Comparison of ENCODE assay signal across 27 cellular contexts in the genomic region with DNA sequence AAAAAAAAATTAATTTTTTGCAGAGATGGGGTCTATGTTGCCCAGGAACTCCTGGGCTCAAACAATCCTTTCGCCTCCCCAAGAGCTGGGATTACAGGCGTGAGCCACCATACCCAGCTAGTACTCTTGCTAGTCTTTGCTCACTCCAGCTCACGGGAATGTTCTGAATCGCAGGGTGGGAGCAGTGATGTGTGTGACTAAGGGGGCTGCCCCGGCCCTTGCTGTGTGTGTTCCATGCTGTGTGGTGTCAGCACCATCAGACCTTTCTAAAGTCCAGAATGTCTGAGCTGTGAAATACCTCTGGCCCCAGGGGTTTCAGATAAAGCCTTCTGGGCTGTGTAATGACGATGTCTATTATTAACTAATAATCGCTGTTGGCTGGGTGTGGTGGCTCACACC. TPM values are rescaled to one million over a fixed set of nuclear protein-coding genes. Genes with fewer than 3 reads are reported as not detected.
DNase-seq lines count a peak whose midpoint lies in the region; ATAC-seq, FAIRE-seq and TF ChIP-seq lines count a peak whose summit lies in the region.
"Had no signal": no experiment of that assay in that cellular context is flagged by ENCODE, and none has a peak within 500 bp of the region (broad histone marks: within the 10 kb centered on the region; RNA-seq: fewer than 3 reads in every experiment).

No MANE protein-coding gene starts in this region.

- no peak overlapping the region for H2AK5ac ChIP-seq in H1 (ENCODE audit: low read depth, low read length)

- H3K9me2 ChIP-seq in Karpas-422 (replicated peaks; ENCODE audit: insufficient read depth, low read length), result no peaks in the 10 kb centered on the region

- H3K36me3 ChIP-seq in Karpas-422 (ENCODE audit: insufficient read depth, low read length) (peaks cover 13% of the 10 kb centered on the region), H1 (ENCODE audit: control insufficient read depth in 2 of 4, insufficient read depth in 4 of 4, low read length in 3 of 4) (peaks cover 4 to 18% (median 9%) of the 10 kb centered on the region in 4 experiments; a peak in 6 of 8 replicates)

- peaks cover 22% of the 10 kb centered on the region for H4K20me1 ChIP-seq in Karpas-422 (ENCODE audit: insufficient read depth, low read depth, low read length)
- H4K20me1 ChIP-seq in H1 (replicated peaks in 1 of 2; ENCODE audit: control insufficient read depth in 1 of 2, insufficient read depth in 2 of 2, low read length in 2 of 2), result peaks cover 23 to 25% of the 10 kb centered on the region in 2 experiments

- no peaks in the 10 kb centered on the region for H3K79me1 ChIP-seq in H1 (ENCODE audit: low read depth, low read length)

- H3K14ac ChIP-seq in H1 (ENCODE audit: insufficient read length), result no peak overlapping the region

- H2BK120ac ChIP-seq in H1 (replicated peaks; ENCODE audit: low read depth, low read length), result no peak overlapping the region

- no peak overlapping the region for H3K18ac ChIP-seq in H1 (ENCODE audit: extremely low read depth, low read length)

- H3K79me2 ChIP-seq in Karpas-422 (ENCODE audit: low read length), result no peaks in the 10 kb centered on the region
- no peaks in the 10 kb centered on the region for H3K79me2 ChIP-seq in H1 (ENCODE audit: control insufficient read depth in 1 of 2, insufficient read depth in 2 of 2, low read length in 2 of 2)

- H2BK5ac ChIP-seq in H1 (ENCODE audit: low read depth, low read length), result no peak overlapping the region

- no peak overlapping the region for H3K4me3 ChIP-seq in A549
- H3K4me3 ChIP-seq in Karpas-422 (ENCODE audit: low read length), result no peak overlapping the region
- no peak overlapping the region for H3K4me3 ChIP-seq in H1 (ENCODE audit: extremely low read depth in 1 of 4, insufficient read depth in 2 of 4, low read depth in 3 of 4, low read length in 4 of 4)
- H3K4me3 ChIP-seq: GM23338, HAP-1, MG63, SK-N-MC had no signal

- no peak for TF ChIP-seq RAD21 in A549 (conservative IDR thresholded peaks at IDR 0.05 in 1 of 2, IDR thresholded peaks at IDR 0.05 in 1 of 2)
- TF ChIP-seq RAD21 in H1 (IDR thresholded peaks at IDR 0.05 in 1 of 2, conservative IDR thresholded peaks at IDR 0.05 in 1 of 2; ENCODE audit: low read depth in 2 of 2, low read length in 2 of 2), result no peak

- CTCF ChIA-PET in A549 (lab: Yijun Ruan, JAX) (interaction anchor here (0.6 to 11.9 kb wide), 10 partner anchors 9 to 304 kb away, joined by 3 to 121 read pairs (median 4); a partner anchor contains a TSS), H1 (lab: Charles Lee; ENCODE audit: partially characterized antibody) (interaction anchor here (0.8 to 3.2 kb wide), 6 partner anchors 9 to 133 kb away, joined by 3 to 12 read pairs (median 3); no protein-coding TSS in a partner anchor)

- H2BK12ac ChIP-seq in H1 (ENCODE audit: low read depth, low read length), result no peak overlapping the region

- H2AFZ ChIP-seq in Karpas-422 (ENCODE audit: low read length) (no peak overlapping the region), H1 (ENCODE audit: low read length) (no peak overlapping the region)
- H2AFZ ChIP-seq: GM23338 had no signal

- no peak overlapping the region for H4K91ac ChIP-seq in H1 (replicated peaks; ENCODE audit: insufficient read length, low read length)

- H4K8ac ChIP-seq in H1 (ENCODE audit: extremely low read depth, insufficient read depth, low read length), result no peak overlapping the region

- peak in 1 of 2 experiments; percentile 0; a peak in 1 of 6 replicates for ATAC-seq in A549
- ATAC-seq: GM23338, Panc1, T-helper 17 cell had no signal

- FAIRE-seq in A549 (lab: Jason Lieb, UNC), result no peak
- no peak for FAIRE-seq in H1 (lab: Jason Lieb, UNC)
- FAIRE-seq: GM18507 had no signal

- no peak overlapping the region for H4K5ac ChIP-seq in H1 (ENCODE audit: insufficient read length, low read depth, low read length)

- no peak for TF ChIP-seq POLR2A in A549 (IDR thresholded peaks at IDR 0.05; ENCODE audit: low read length)
- TF ChIP-seq POLR2A in H1 (IDR thresholded peaks at IDR 0.05; ENCODE audit: control extremely low read depth in 1 of 2, low read depth in 2 of 2, low read length in 2 of 2), result no peak; a peak in 1 of 3 replicates

- no peak overlapping the region for H3K23ac ChIP-seq in H1 (ENCODE audit: insufficient read length)

- 83% methylated on average over 7 of the region's 7 CpGs for WGBS in A549 (ENCODE audit: missing lambda C conversion rate)
- 89% methylated on average over 7 of the region's 7 CpGs; no CpG with 5 or more reads in 1 of the 2 experiments for WGBS in H1 (ENCODE audit: extremely low coverage in 1 of 2, insufficient coverage in 1 of 2, insufficient read length in 1 of 2, insufficient replicate concordance in 2 of 2, low coverage in 1 of 2, low lambda C conversion rate in 2 of 2, missing lambda C conversion rate in 1 of 2), 2 experiments

- no peak overlapping the region for H2BK15ac ChIP-seq in H1 (ENCODE audit: low read length)

- DNase-seq in A549 (ENCODE audit: low read depth in 1 of 2, low spot score in 1 of 2) (no peak), Karpas-422 (peak; percentile 53), H1 (ENCODE audit: low read depth in 1 of 2, low spot score in 2 of 2) (no peak), SK-N-DZ (ENCODE audit: low spot score) (no peak), COLO829 (ENCODE audit: low spot score) (no peak), head of caudate nucleus (no peak)
- DNase-seq: ACHN, BE2C, GF-D8, HFFc6, KBM-7, MG63, NCI-H1105 treated with DMSO at 0.1 percent for 48 hours, NCI-H146, NCI-H1930, NCI-H2107, NCI-H446 treated with DMSO at 0.1 percent for 48 hours, NCI-H526, SHP77 treated with DMSO at 0.1 percent for 48 hours, T-helper 17 cell had no signal

- H3K9me3 ChIP-seq in A549, result no peaks in the 10 kb centered on the region
- no peaks in the 10 kb centered on the region for H3K9me3 ChIP-seq in Karpas-422 (ENCODE audit: low read length)
- H3K9me3 ChIP-seq in H1 (ENCODE audit: insufficient read depth in 2 of 2, low read depth in 1 of 2, low read length in 1 of 2), result no peaks in the 10 kb centered on the region
- H3K9me3 ChIP-seq: BE2C, HAP-1, MG63 had no signal

- H3K9ac ChIP-seq in Karpas-422 (ENCODE audit: low read length), result no peak overlapping the region
- no peak overlapping the region for H3K9ac ChIP-seq in H1 (replicated peaks in 1 of 4; ENCODE audit: extremely low read depth in 1 of 4, low read depth in 3 of 4, low read length in 3 of 4)

- H3K4me2 ChIP-seq in A549 (no peak overlapping the region), Karpas-422 (ENCODE audit: low read depth, low read length, poor library complexity, severe bottlenecking) (no peak overlapping the region), H1 (ENCODE audit: insufficient read depth in 1 of 2, low read depth in 2 of 2, low read length in 2 of 2) (no peak overlapping the region)
- H3K4me2 ChIP-seq: GM23338 had no signal

- no peaks in the 10 kb centered on the region; the same call in 1 of the 2 replicates for H3K23me2 ChIP-seq in H1 (ENCODE audit: low read depth, low read length)

- TF ChIP-seq CTCF in 22Rv1 (IDR thresholded peaks at IDR 0.05) (no peak), A549 (IDR thresholded peaks at IDR 0.05) (no peak), H1 (IDR thresholded peaks at IDR 0.05; ENCODE audit: control extremely low read depth in 1 of 3, insufficient read depth in 1 of 3, low read depth in 1 of 3, low read length in 3 of 3) (no peak)

- TF ChIP-seq EP300 in A549 (IDR thresholded peaks at IDR 0.05) (no peak), H1 (IDR thresholded peaks at IDR 0.05; ENCODE audit: borderline replicate concordance in 1 of 2, low read depth in 2 of 2, low read length in 2 of 2) (no peak)

- POLR2A ChIA-PET in A549 (lab: Yijun Ruan, JAX) (interaction anchor here (0.7 to 1.0 kb wide), 3 partner anchors 11 to 68 kb away, joined by 3 to 4 read pairs (median 4); no protein-coding TSS in a partner anchor), H1 (lab: Charles Lee; ENCODE audit: partially characterized antibody) (interaction anchor here (0.6 to 15.0 kb wide), 17 partner anchors 10 to 306 kb away, joined by 3 to 275 read pairs (median 5); a partner anchor contains a TSS)

- H3K4me1 ChIP-seq in A549, result peaks cover 9% of the 10 kb centered on the region; the same call in 2 of the 3 replicates
- 0 out of 2 replicates have a peak, but pooled peaks cover 3% of the 10 kb centered on the region for H3K4me1 ChIP-seq in Karpas-422 (ENCODE audit: low read length)
- H3K4me1 ChIP-seq in H1 (replicated peaks in 1 of 4; ENCODE audit: control insufficient read depth in 3 of 4, insufficient read depth in 4 of 4, low read length in 3 of 4), result peaks cover 0 to 14% (median 6%) of the 10 kb centered on the region in 4 experiments; a peak in 5 of 7 replicates
- H3K4me1 ChIP-seq: HAP-1 had no signal

- H3K27ac ChIP-seq in 22Rv1, result peak overlapping the region; percentile 98
- H3K27ac ChIP-seq in A549, result no peak overlapping the region
- H3K27ac ChIP-seq in Karpas-422 (ENCODE audit: low read length), result no peak overlapping the region
- no peak overlapping the region for H3K27ac ChIP-seq in H1 (ENCODE audit: low read depth, low read length)
- H3K27ac ChIP-seq: RWPE1, SK-N-MC had no signal

- H3K4ac ChIP-seq in H1 (replicated peaks; ENCODE audit: insufficient read length, low read depth, low read length), result no peak overlapping the region

- H2BK20ac ChIP-seq in H1 (ENCODE audit: low read length), result no peak overlapping the region

- H3K27me3 ChIP-seq in Karpas-422 (ENCODE audit: low read length), result no peaks in the 10 kb centered on the region
- H3K27me3 ChIP-seq in H1 (replicated peaks in 1 of 4; ENCODE audit: control insufficient read depth in 3 of 4, extremely low read depth in 1 of 4, insufficient read depth in 3 of 4, low read length in 3 of 4), result no peaks in the 10 kb centered on the region; a peak in 1 of 7 replicates
- H3K27me3 ChIP-seq: BE2C, MG63 had no signal

- H3K56ac ChIP-seq in H1 (replicated peaks; ENCODE audit: insufficient read length, low read depth, low read length), result no peak overlapping the region

- intact Hi-C loops in head of caudate nucleus (cut with DNase I), result no loop called here

RNA-seq across cellular contexts. Expression of a gene that starts 2.6 kb away (rescaled TPM):
- polyA plus RNA-seq in A549 (2011; rRNA removed) (not detected in 2 replicates), A549 (2017; fragmentation: RNase III; extraction: RNeasy Plus Mini Kit Qiagen cat#74134 plus additional on column Dnase treatment) (not detected in 3 replicates), H1 (2011; rRNA removed) (not detected in 2 replicates)
- not detected in 2 replicates for polyA plus RNA-seq in A549 (2012; cell fraction: cytosol; rRNA removed)
- not detected in 2 replicates for polyA plus RNA-seq in A549 (2012; cell fraction: nucleus; rRNA removed)
- polyA minus RNA-seq in A549 (2011; rRNA and poly(A)+ RNA removed), result not detected in 2 replicates
- total RNA-seq in Karpas-422 (2014; rRNA removed; shearing (Covaris generic); ENCODE audit: low replicate concordance), result not detected in 2 replicates
- total RNA-seq in H1 (2021; fragmentation: NEBNext Ultra II Directional; extraction: Animal tissue kit (Norgen Biotek cat#: 25700)), result not detected in 2 replicates
- not detected for polyA plus RNA-seq in H1 (2011; cell fraction: cytosol; rRNA removed)
- not detected for polyA plus RNA-seq in H1 (2011; cell fraction: nucleus; rRNA removed)
- not detected in 4 replicates for polyA plus RNA-seq in H1 (2012, experiment 1 of 2)
- polyA plus RNA-seq in H1 (2012, experiment 2 of 2), result not detected
- not detected for polyA plus RNA-seq in H1 (2013, experiment 1 of 2)
- polyA plus RNA-seq in H1 (2013, experiment 2 of 2), result not detected
- polyA minus RNA-seq in H1 (2011; rRNA and poly(A)+ RNA removed), result not detected in 2 replicates
- not detected for polyA minus RNA-seq in H1 (2011; cell fraction: cytosol; rRNA and poly(A)+ RNA removed)
- not detected for polyA minus RNA-seq in H1 (2011; cell fraction: nucleus; rRNA and poly(A)+ RNA removed)
- not detected in 2 replicates for polyA plus RNA-seq in SK-N-DZ (2014; cell fraction: cytosol; rRNA removed)
- not detected in 2 replicates for polyA plus RNA-seq in SK-N-DZ (2014; cell fraction: nucleus; rRNA removed)
- total RNA-seq: GM23338, HFFc6, T-helper 17 cell had no signal
- polyA plus RNA-seq: GM23338 had no signal

RNA-seq across cellular contexts. Expression of a gene that starts 22.6 kb away (rescaled TPM):
- polyA plus RNA-seq in A549 (2011; rRNA removed), result not detected in 2 replicates
- polyA plus RNA-seq in A549 (2012; cell fraction: cytosol; rRNA removed), result not detected in 2 replicates
- not detected in 2 replicates for polyA plus RNA-seq in A549 (2012; cell fraction: nucleus; rRNA removed)
- not detected in 3 replicates for polyA plus RNA-seq in A549 (2017; fragmentation: RNase III; extraction: RNeasy Plus Mini Kit Qiagen cat#74134 plus additional on column Dnase treatment)
- not detected in 2 replicates for polyA minus RNA-seq in A549 (2011; rRNA and poly(A)+ RNA removed)
- total RNA-seq in Karpas-422 (2014; rRNA removed; shearing (Covaris generic); ENCODE audit: low replicate concordance), result not detected in 2 replicates
- not detected in 2 replicates for total RNA-seq in H1 (2021; fragmentation: NEBNext Ultra II Directional; extraction: Animal tissue kit (Norgen Biotek cat#: 25700))
- not detected in 2 replicates for polyA plus RNA-seq in H1 (2011; rRNA removed)
- polyA plus RNA-seq in H1 (2011; cell fraction: cytosol; rRNA removed), result not detected
- not detected for polyA plus RNA-seq in H1 (2011; cell fraction: nucleus; rRNA removed)
- polyA plus RNA-seq in H1 (2012, experiment 1 of 2), result not detected in 4 replicates
- not detected for polyA plus RNA-seq in H1 (2012, experiment 2 of 2)
- not detected for polyA plus RNA-seq in H1 (2013, experiment 1 of 2)
- polyA plus RNA-seq in H1 (2013, experiment 2 of 2), result not detected
- not detected in 2 replicates for polyA minus RNA-seq in H1 (2011; rRNA and poly(A)+ RNA removed)
- not detected for polyA minus RNA-seq in H1 (2011; cell fraction: cytosol; rRNA and poly(A)+ RNA removed)
- not detected for polyA minus RNA-seq in H1 (2011; cell fraction: nucleus; rRNA and poly(A)+ RNA removed)
- polyA plus RNA-seq in SK-N-DZ (2014; cell fraction: cytosol; rRNA removed), result not detected in 2 replicates
- not detected in 2 replicates for polyA plus RNA-seq in SK-N-DZ (2014; cell fraction: nucleus; rRNA removed)
- total RNA-seq: GM23338, HFFc6, T-helper 17 cell had no signal
- polyA plus RNA-seq: GM23338 had no signal

RNA-seq across cellular contexts. Expression of a gene that starts 30.7 kb away (rescaled TPM):
- polyA plus RNA-seq in A549 (2011; rRNA removed) (0.25 and 0.30 TPM in 2 replicates), A549 (2017; fragmentation: RNase III; extraction: RNeasy Plus Mini Kit Qiagen cat#74134 plus additional on column Dnase treatment) (not detected in 3 replicates), H1 (2011; rRNA removed) (4.0 and 5.8 TPM in 2 replicates)
- polyA plus RNA-seq in A549 (2012; cell fraction: cytosol; rRNA removed), result 0.11 and 0.12 TPM in 2 replicates
- polyA plus RNA-seq in A549 (2012; cell fraction: nucleus; rRNA removed), result 0.07 and 0.12 TPM in 2 replicates
- polyA minus RNA-seq in A549 (2011; rRNA and poly(A)+ RNA removed), result 0.97 TPM in 1 of 2 replicates, not detected in the other
- total RNA-seq in Karpas-422 (2014; rRNA removed; shearing (Covaris generic); ENCODE audit: low replicate concordance), result not detected in 2 replicates
- total RNA-seq in H1 (2021; fragmentation: NEBNext Ultra II Directional; extraction: Animal tissue kit (Norgen Biotek cat#: 25700)), result 3.4 and 4.8 TPM in 2 replicates
- polyA plus RNA-seq in H1 (2011; cell fraction: cytosol; rRNA removed), result 4.8 TPM
- polyA plus RNA-seq in H1 (2011; cell fraction: nucleus; rRNA removed), result 7.1 TPM
- polyA plus RNA-seq in H1 (2012, experiment 1 of 2), result 5.2 to 6.7 TPM (median 5.7 TPM) in 4 replicates
- 4.1 TPM for polyA plus RNA-seq in H1 (2012, experiment 2 of 2)
- polyA plus RNA-seq in H1 (2013, experiment 1 of 2), result 6.2 TPM
- 5.8 TPM for polyA plus RNA-seq in H1 (2013, experiment 2 of 2)
- polyA minus RNA-seq in H1 (2011; rRNA and poly(A)+ RNA removed), result 0.63 and 1.4 TPM in 2 replicates
- 1.3 TPM for polyA minus RNA-seq in H1 (2011; cell fraction: cytosol; rRNA and poly(A)+ RNA removed)
- 2.9 TPM for polyA minus RNA-seq in H1 (2011; cell fraction: nucleus; rRNA and poly(A)+ RNA removed)
- 0.74 and 2.4 TPM in 2 replicates for polyA plus RNA-seq in SK-N-DZ (2014; cell fraction: cytosol; rRNA removed)
- 0.21 and 1.4 TPM in 2 replicates for polyA plus RNA-seq in SK-N-DZ (2014; cell fraction: nucleus; rRNA removed)
- total RNA-seq: HFFc6, T-helper 17 cell had no signal

RNA-seq across cellular contexts. Expression of a gene that starts 40.5 kb away (rescaled TPM):
- polyA plus RNA-seq in A549 (2011; rRNA removed) (not detected in 2 replicates), A549 (2017; fragmentation: RNase III; extraction: RNeasy Plus Mini Kit Qiagen cat#74134 plus additional on column Dnase treatment) (not detected in 3 replicates), H1 (2011; rRNA removed) (not detected in 2 replicates)
- not detected in 2 replicates for polyA plus RNA-seq in A549 (2012; cell fraction: cytosol; rRNA removed)
- not detected in 2 replicates for polyA plus RNA-seq in A549 (2012; cell fraction: nucleus; rRNA removed)
- polyA minus RNA-seq in A549 (2011; rRNA and poly(A)+ RNA removed), result not detected in 2 replicates
- total RNA-seq in Karpas-422 (2014; rRNA removed; shearing (Covaris generic); ENCODE audit: low replicate concordance), result not detected in 2 replicates
- not detected in 2 replicates for total RNA-seq in H1 (2021; fragmentation: NEBNext Ultra II Directional; extraction: Animal tissue kit (Norgen Biotek cat#: 25700))
- polyA plus RNA-seq in H1 (2011; cell fraction: cytosol; rRNA removed), result 0.06 TPM
- 0.20 TPM for polyA plus RNA-seq in H1 (2011; cell fraction: nucleus; rRNA removed)
- polyA plus RNA-seq in H1 (2012, experiment 1 of 2), result not detected in 4 replicates
- not detected for polyA plus RNA-seq in H1 (2012, experiment 2 of 2)
- polyA plus RNA-seq in H1 (2013, experiment 1 of 2), result 0.04 TPM
- not detected for polyA plus RNA-seq in H1 (2013, experiment 2 of 2)
- polyA minus RNA-seq in H1 (2011; rRNA and poly(A)+ RNA removed), result not detected in 2 replicates
- polyA minus RNA-seq in H1 (2011; cell fraction: cytosol; rRNA and poly(A)+ RNA removed), result not detected
- polyA minus RNA-seq in H1 (2011; cell fraction: nucleus; rRNA and poly(A)+ RNA removed), result not detected
- polyA plus RNA-seq in SK-N-DZ (2014; cell fraction: cytosol; rRNA removed), result 0.45 and 0.53 TPM in 2 replicates
- polyA plus RNA-seq in SK-N-DZ (2014; cell fraction: nucleus; rRNA removed), result 0.65 TPM in 1 of 2 replicates, not detected in the other
- total RNA-seq: GM23338, HFFc6, T-helper 17 cell had no signal
- polyA plus RNA-seq: GM23338 had no signal
